ENCODE assay signal across 7 cellular contexts in the genomic region with DNA sequence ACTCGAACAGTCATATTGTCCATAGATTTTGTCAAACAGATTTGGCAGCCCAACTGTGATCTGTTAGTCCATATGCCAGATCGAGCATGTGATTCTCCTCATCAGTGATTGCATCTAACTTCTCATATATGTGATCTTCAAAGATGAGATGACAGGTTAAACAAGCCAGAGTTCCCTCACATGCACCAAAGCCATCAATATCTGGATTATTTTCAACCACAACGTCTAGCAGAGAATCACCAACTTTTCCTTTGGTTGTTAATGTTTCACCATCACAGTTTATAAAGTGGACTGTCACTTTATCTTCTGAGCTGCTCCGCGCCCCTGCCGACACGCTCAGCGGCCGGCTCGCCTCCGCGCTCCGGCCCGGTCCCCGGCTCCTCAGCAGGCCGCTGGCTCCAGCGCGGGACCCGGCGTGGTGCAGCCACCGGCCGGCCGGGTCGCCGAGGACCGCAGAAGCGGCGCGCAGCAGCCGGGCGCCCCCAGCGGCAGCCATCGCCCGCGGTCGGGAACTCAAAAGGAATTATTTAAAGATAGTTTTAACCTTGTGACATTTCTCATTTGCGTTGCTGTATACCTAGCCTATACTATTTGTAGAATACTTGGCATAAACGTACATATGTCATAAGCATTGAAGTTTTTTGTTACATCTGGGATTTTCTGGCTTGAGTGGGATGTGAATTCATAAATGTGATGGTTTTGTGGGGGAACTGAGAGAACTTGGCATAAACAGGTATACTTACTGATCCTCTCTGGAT. TPM values are rescaled to one million over a fixed set of nuclear protein-coding genes. Genes with fewer than 3 reads are reported as not detected.
DNase-seq lines count a peak whose midpoint lies in the region; ATAC-seq and TF ChIP-seq lines count a peak whose summit lies in the region.

No MANE protein-coding gene starts in this region.

- H3K9me3 Mint-ChIP-seq in WTC11 = peaks cover 12% of the 10 kb centered on the region
- no peaks in the 10 kb centered on the region for H3K9me3 Mint-ChIP-seq in effector memory CD8-positive, alpha-beta T cell

- H3K27me3 ChIP-seq in muscle layer of duodenum (ENCODE audit: low read depth, low read length) (no peaks in the 10 kb centered on the region), tibial nerve (no peaks in the 10 kb centered on the region), WERI-Rb-1 (ENCODE audit: insufficient read depth, low read depth, severe bottlenecking) (no peaks in the 10 kb centered on the region)

- POLR2A ChIA-PET in WTC11 (lab: Charles Lee) = no interaction called here

- peak overlapping the region; percentile 16 for H3K27ac ChIP-seq in muscle layer of duodenum (ENCODE audit: low read length)
- H3K27ac ChIP-seq in tibial nerve = peak overlapping the region in 3 of 4 donors; percentile 11 to 63 (median 36)
- no peak overlapping the region for H3K27ac ChIP-seq in WERI-Rb-1

- DNase-seq in WTC11 (ENCODE audit: low spot score) = peak; percentile 19
- peak in 2 of 3 experiments; percentile 21 to 23 for DNase-seq in effector memory CD8-positive, alpha-beta T cell
- peak in 1 of 2 donors; percentile 30 for DNase-seq in tibial nerve (ENCODE audit: low spot score in 2 of 2)
- DNase-seq in WERI-Rb-1 = no peak
- no peak for DNase-seq in A172 (ENCODE audit: low spot score)

- no peak overlapping the region for H3K27ac Mint-ChIP-seq in WTC11
- H3K27ac Mint-ChIP-seq in effector memory CD8-positive, alpha-beta T cell = no peak overlapping the region

- no peaks in the 10 kb centered on the region for H3K9me3 ChIP-seq in muscle layer of duodenum (ENCODE audit: control insufficient read depth in 1 of 2, low read length in 2 of 2)
- H3K9me3 ChIP-seq in tibial nerve = no peaks in the 10 kb centered on the region
- no peaks in the 10 kb centered on the region for H3K9me3 ChIP-seq in WERI-Rb-1 (ENCODE audit: severe bottlenecking)

- TF ChIP-seq EP300 in tibial nerve (IDR thresholded peaks at IDR 0.05) = no peak

- no peaks in the 10 kb centered on the region for H3K27me3 Mint-ChIP-seq in WTC11 (ENCODE audit: low read depth)
- no peaks in the 10 kb centered on the region for H3K27me3 Mint-ChIP-seq in effector memory CD8-positive, alpha-beta T cell

- peaks cover 16 to 26% of the 10 kb centered on the region in 2 donors for H3K36me3 ChIP-seq in muscle layer of duodenum (ENCODE audit: control insufficient read depth in 1 of 2, insufficient read depth in 2 of 2, low read length in 2 of 2)
- peaks cover 0 to 42% (median 2%) of the 10 kb centered on the region in 3 donors for H3K36me3 ChIP-seq in tibial nerve
- peaks cover 61% of the 10 kb centered on the region for H3K36me3 ChIP-seq in WERI-Rb-1

- H3K4me1 ChIP-seq in muscle layer of duodenum (ENCODE audit: control insufficient read depth in 1 of 2, insufficient read depth in 2 of 2, low read length in 2 of 2) = peaks cover 0 to 8% of the 10 kb centered on the region in 2 donors
- peaks cover 0 to 30% (median 12%) of the 10 kb centered on the region in 4 donors for H3K4me1 ChIP-seq in tibial nerve

- CTCF ChIA-PET in WTC11 (lab: Charles Lee) = interaction anchor here (1.1 kb wide), 2 partner anchors 47 to 164 kb away, joined by 3 read pairs; no protein-coding TSS in a partner anchor

- H3K4me1 Mint-ChIP-seq in WTC11 = no peaks in the 10 kb centered on the region
- H3K4me1 Mint-ChIP-seq in effector memory CD8-positive, alpha-beta T cell (ENCODE audit: low read depth in 2 of 2) = peaks cover 4 to 14% of the 10 kb centered on the region in 2 donors

- peaks cover 56% of the 10 kb centered on the region for H3K36me3 Mint-ChIP-seq in WTC11
- H3K36me3 Mint-ChIP-seq in effector memory CD8-positive, alpha-beta T cell (ENCODE audit: insufficient read depth) = peaks cover 72% of the 10 kb centered on the region

- no peak overlapping the region for H3K4me3 Mint-ChIP-seq in WTC11
- peak overlapping the region; percentile 26 to 39 for H3K4me3 Mint-ChIP-seq in effector memory CD8-positive, alpha-beta T cell

- no peak for TF ChIP-seq POLR2A in tibial nerve (IDR thresholded peaks at IDR 0.05)

- ATAC-seq in GM21825 (IDR thresholded peaks at IDR 0.05; ENCODE audit: unreplicated experiment) (peak; percentile 75), WTC11 (peak; percentile 75)
- ATAC-seq in effector memory CD8-positive, alpha-beta T cell (replicated peaks) = peak; percentile 64

- WGBS in tibial nerve, 2 donors = 20 to 25% methylated on average over 38 of the region's 38 CpGs

- TF ChIP-seq CTCF in WTC11 (IDR thresholded peaks at IDR 0.05) = no peak
- TF ChIP-seq CTCF in tibial nerve (IDR thresholded peaks at IDR 0.05) = peak; percentile 65 to 83 (median 80)
- TF ChIP-seq CTCF in WERI-Rb-1 (IDR thresholded peaks at IDR 0.05; ENCODE audit: low read depth, low read length) = no peak

- H3K4me3 ChIP-seq in muscle layer of duodenum (ENCODE audit: low read depth in 1 of 2, low read length in 2 of 2) = no peak overlapping the region
- H3K4me3 ChIP-seq in tibial nerve = no peak overlapping the region
- no peak overlapping the region for H3K4me3 ChIP-seq in WERI-Rb-1 (ENCODE audit: low read depth, low read length)

TF ChIP-seq in WTC11, 78 proteins besides CTCF, POLR2A, EP300 and RAD21:
- TF ChIP-seq GABPB1 (CRISPR knock-in tag; IDR thresholded peaks at IDR 0.05) (0 out of 2 replicates have a peak, but pooled peaks have one; percentile 38), ZNF396 (CRISPR knock-in tag; IDR thresholded peaks at IDR 0.05; ENCODE audit: borderline replicate concordance) (no peak)

RNA-seq across cellular contexts. Expression of gene DYNLRB1, which starts 40.1 kb away (rescaled TPM):
- 99.3 to 126 TPM (median 115 TPM) in 3 replicates for total RNA-seq in WTC11 (2021)
- 100 to 1,000 TPM; 145 to 188 (median 170) TPM for total RNA-seq in tibial nerve
- 189 and 200 TPM in 2 replicates for total RNA-seq in A172 (2014; rRNA removed; shearing (Covaris generic))

Comparison
In these comparisons a context has a peak if more than half of its experiments do, and no peak if none do; other contexts are left out.
1. DNase-seq: peak in WTC11 (single experiment) and effector memory CD8-positive, alpha-beta T cell (2 of 3); none in WERI-Rb-1 (single experiment) and A172 (single experiment).
2. CTCF ChIP-seq: peak in tibial nerve (5 of 5); none in WTC11 (single experiment) and WERI-Rb-1 (single experiment).
3. Peak in every context shown above with its lines, with median percentiles within 50 percentile points of each other: ATAC-seq.